Comparison of ENCODE assay signal across 12 cellular contexts in genomic region chr5:68289576-68289975, GRCh38.
DNase-seq lines count a peak whose midpoint lies in the region; ATAC-seq and TF ChIP-seq lines count a peak whose summit lies in the region.
"Had no signal": no experiment of that assay in that cellular context is flagged by ENCODE, and none has a peak within 500 bp of the region (broad histone marks: within the 10 kb centered on the region; RNA-seq: fewer than 3 reads in every experiment).

No MANE protein-coding gene starts in this region.

- H3K36me3 ChIP-seq in body of pancreas (replicated peaks in 1 of 2; ENCODE audit: insufficient read depth in 1 of 2, low read depth in 2 of 2) = peaks cover 0 to 7% of the 10 kb centered on the region in 2 donors
- H3K36me3 ChIP-seq in thyroid gland = peaks cover 7 to 9% of the 10 kb centered on the region in 2 donors

- H3K9me3 ChIP-seq in body of pancreas (no peaks in the 10 kb centered on the region), thyroid gland (no peaks in the 10 kb centered on the region)

- H3K27me3 Mint-ChIP-seq in activated naive CD4-positive, alpha-beta T cell treated with anti-CD3 and anti-CD28 coated beads, Interleukin-2, amount 50 U/mL, for 24 hours = no peaks in the 10 kb centered on the region
- H3K27me3 Mint-ChIP-seq in mesothelial cell of epicardium (ENCODE audit: low read depth) = no peaks in the 10 kb centered on the region
- H3K27me3 Mint-ChIP-seq: B cell; dendritic cell treated with granulocyte-macrophage colony-stimulating factor and Interleukin-4, amounts not matched to agents 40 ng/mL and 50 ng/mL, for 4 days; IgD-negative memory B cell had no signal

- H3K27ac ChIP-seq in body of pancreas = peak overlapping the region in 3 of 4 donors; percentile 82 to 92 (median 91)
- H3K27ac ChIP-seq in thyroid gland = peak overlapping the region; percentile 80 to 95 (median 94)

- intact Hi-C loops in body of pancreas (cut with DNase I) = no loop called here
- intact Hi-C loops in thyroid gland (cut with DNase I) = loop anchor here (5.0 kb wide), 2 partner anchors 173 to 673 kb away; no protein-coding TSS in a partner anchor

- H3K4me1 Mint-ChIP-seq in activated naive CD4-positive, alpha-beta T cell treated with anti-CD3 and anti-CD28 coated beads, Interleukin-2, amount 50 U/mL, for 24 hours = peaks cover 77% of the 10 kb centered on the region
- peaks cover 78% of the 10 kb centered on the region for H3K4me1 Mint-ChIP-seq in mesothelial cell of epicardium

- peaks cover 71% of the 10 kb centered on the region for H3K4me1 ChIP-seq in body of pancreas
- H3K4me1 ChIP-seq in thyroid gland = peaks cover 36 to 38% of the 10 kb centered on the region in 2 donors

- peak overlapping the region; percentile 89 for H3K4me3 Mint-ChIP-seq in activated naive CD4-positive, alpha-beta T cell treated with anti-CD3 and anti-CD28 coated beads, Interleukin-2, amount 50 U/mL, for 24 hours
- H3K4me3 Mint-ChIP-seq in mesothelial cell of epicardium = peak overlapping the region; percentile 95
- H3K4me3 Mint-ChIP-seq: dendritic cell treated with granulocyte-macrophage colony-stimulating factor and Interleukin-4, amounts not matched to agents 40 ng/mL and 50 ng/mL, for 4 days had no signal

- no peak for TF ChIP-seq CTCF in body of pancreas (IDR thresholded peaks at IDR 0.05)
- TF ChIP-seq CTCF in mesothelial cell of epicardium (IDR thresholded peaks at IDR 0.05; ENCODE audit: unreplicated experiment) = no peak
- TF ChIP-seq CTCF in thyroid gland (IDR thresholded peaks at IDR 0.05) = no peak

- TF ChIP-seq POLR2A in body of pancreas (IDR thresholded peaks at IDR 0.05) (no peak), thyroid gland (IDR thresholded peaks at IDR 0.05) (no peak)

- no peaks in the 10 kb centered on the region for H3K9me3 Mint-ChIP-seq in activated naive CD4-positive, alpha-beta T cell treated with anti-CD3 and anti-CD28 coated beads, Interleukin-2, amount 50 U/mL, for 24 hours
- no peaks in the 10 kb centered on the region for H3K9me3 Mint-ChIP-seq in activated naive CD4-positive, alpha-beta T cell treated with anti-CD3 and anti-CD28 coated beads, Interleukin-2, amount 50 U/mL, for 72 hours
- no peaks in the 10 kb centered on the region for H3K9me3 Mint-ChIP-seq in mesothelial cell of epicardium
- H3K9me3 Mint-ChIP-seq: dendritic cell treated with granulocyte-macrophage colony-stimulating factor and Interleukin-4, amounts not matched to agents 40 ng/mL and 50 ng/mL, for 4 days; IgD-negative memory B cell had no signal

- H3K27ac Mint-ChIP-seq in activated naive CD4-positive, alpha-beta T cell treated with anti-CD3 and anti-CD28 coated beads, Interleukin-2, amount 50 U/mL, for 24 hours = peak overlapping the region; percentile 89
- H3K27ac Mint-ChIP-seq in activated naive CD4-positive, alpha-beta T cell treated with anti-CD3 and anti-CD28 coated beads, Interleukin-2, amount 50 U/mL, for 72 hours = no peak overlapping the region
- peak overlapping the region; percentile 99 for H3K27ac Mint-ChIP-seq in mesothelial cell of epicardium
- H3K27ac Mint-ChIP-seq: B cell had no signal

- ATAC-seq in activated naive CD4-positive, alpha-beta T cell treated with anti-CD3 and anti-CD28 coated beads, Interleukin-2, amount 50 U/mL, for 72 hours = no peak
- ATAC-seq in body of pancreas (no peak), HG02763 (IDR thresholded peaks at IDR 0.05; ENCODE audit: unreplicated experiment) (no peak)

- DNase-seq in activated naive CD4-positive, alpha-beta T cell treated with anti-CD3 and anti-CD28 coated beads, Interleukin-2, amount 50 U/mL, for 72 hours (ENCODE audit: low spot score in 2 of 2) = no peak
- DNase-seq in body of pancreas (no peak), mesothelial cell of epicardium (ENCODE audit: low spot score in 2 of 2, unreplicated experiment in 2 of 2) (no peak), thyroid gland (no peak), T-helper 9 cell (no peak)
- DNase-seq in stimulated activated CD4-positive, alpha-beta T cell treated with anti-CD3 and anti-CD28 coated beads, Interleukin-15, amount 100 ng/mL, for 24 hours = no peak
- DNase-seq: activated CD4-positive, CD25-positive, alpha-beta regulatory T cell treated with anti-CD3 and anti-CD28 coated beads, Interleukin-2, amount 50 U/mL, for 72 hours had no signal

- 53 to 61% methylated on average over 3 of the region's 3 CpGs for WGBS in body of pancreas, 2 donors
- WGBS in thyroid gland, 2 donors = 57 to 67% methylated on average over 3 of the region's 3 CpGs

- peaks cover 9% of the 10 kb centered on the region for H3K36me3 Mint-ChIP-seq in activated naive CD4-positive, alpha-beta T cell treated with anti-CD3 and anti-CD28 coated beads, Interleukin-2, amount 50 U/mL, for 24 hours
- peaks cover 6 to 29% of the 10 kb centered on the region in 2 donors for H3K36me3 Mint-ChIP-seq in activated naive CD4-positive, alpha-beta T cell treated with anti-CD3 and anti-CD28 coated beads, Interleukin-2, amount 50 U/mL, for 72 hours
- H3K36me3 Mint-ChIP-seq in mesothelial cell of epicardium = peaks cover 14% of the 10 kb centered on the region

- H3K4me3 ChIP-seq in body of pancreas = no peak overlapping the region
- peak overlapping the region in 2 of 3 donors; percentile 35 to 40 for H3K4me3 ChIP-seq in thyroid gland (replicated peaks in 1 of 3)

- H3K27me3 ChIP-seq in body of pancreas (no peaks in the 10 kb centered on the region), thyroid gland (no peaks in the 10 kb centered on the region)

Comparison
In these comparisons a context has a peak if more than half of its experiments do, and no peak if none do; other contexts are left out.
1. H3K27ac Mint-ChIP-seq: peak in activated naive CD4-positive, alpha-beta T cell treated with anti-CD3 and anti-CD28 coated beads, Interleukin-2, amount 50 U/mL, for 24 hours (single experiment) and mesothelial cell of epicardium (single experiment); none in activated naive CD4-positive, alpha-beta T cell treated with anti-CD3 and anti-CD28 coated beads, Interleukin-2, amount 50 U/mL, for 72 hours (0 of 2).
2. H3K4me3 ChIP-seq: peak in thyroid gland (2 of 3); none in body of pancreas (0 of 2).